ENCODE assay signal across 9 cellular contexts in the genomic region with DNA sequence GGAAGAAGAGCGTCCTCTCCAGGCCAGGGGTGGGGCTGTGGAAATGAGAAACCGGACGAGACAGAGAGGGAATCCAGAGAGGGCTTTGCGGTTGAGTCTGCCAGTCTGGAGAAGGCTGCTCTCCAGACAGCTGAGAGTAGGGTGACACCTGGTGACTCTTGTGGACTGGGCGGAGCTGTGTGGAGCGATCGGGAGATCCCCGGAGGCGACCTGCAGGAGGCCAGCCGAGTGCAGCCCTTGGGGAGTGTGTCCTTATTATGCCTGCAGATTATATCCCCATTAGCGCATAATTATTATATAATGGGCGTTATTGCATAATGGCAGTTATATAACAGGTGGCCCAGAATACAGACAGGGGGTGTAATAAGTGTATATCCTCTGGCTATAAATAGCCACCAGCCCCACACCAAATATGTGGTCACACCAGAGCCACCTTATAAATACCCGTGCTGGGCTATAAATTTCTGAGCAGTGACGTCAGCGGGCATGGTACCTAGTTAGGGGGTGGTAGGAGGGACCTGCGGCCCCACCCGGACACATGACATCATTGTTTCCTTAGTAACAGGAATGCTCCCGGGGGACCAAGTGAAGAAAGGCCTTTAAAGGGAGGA. TPM values are rescaled to one million over a fixed set of nuclear protein-coding genes. Genes with fewer than 3 reads are reported as not detected.
DNase-seq lines count a peak whose midpoint lies in the region; ATAC-seq, FAIRE-seq and TF ChIP-seq lines count a peak whose summit lies in the region.
"Had no signal": no experiment of that assay in that cellular context is flagged by ENCODE, and none has a peak within 500 bp of the region (broad histone marks: within the 10 kb centered on the region; RNA-seq: fewer than 3 reads in every experiment).

No MANE protein-coding gene starts in this region.

- H3K9me3 Mint-ChIP-seq in Calu3 (ENCODE audit: low read depth, unreplicated experiment) = no peaks in the 10 kb centered on the region
- H3K9me3 Mint-ChIP-seq in stimulated activated naive B cell treated with anti-CD40 and anti-IgM and Interleukin-4, amounts not matched to agents 10 μg/mL and 1 μg/mL and 100 μg/mL, for 72 hours = no peaks in the 10 kb centered on the region

- H3K4me3 ChIP-seq in bronchial epithelial cell (ENCODE audit: low read depth, low read length) = no peak overlapping the region

- no peaks in the 10 kb centered on the region for H3K27me3 Mint-ChIP-seq in Calu3 (ENCODE audit: unreplicated experiment)
- no peaks in the 10 kb centered on the region for H3K27me3 Mint-ChIP-seq in stimulated activated naive B cell treated with anti-CD40 and anti-IgM and Interleukin-4, amounts not matched to agents 10 μg/mL and 1 μg/mL and 100 μg/mL, for 72 hours

- H3K27ac Mint-ChIP-seq in Calu3 (ENCODE audit: unreplicated experiment) = peak overlapping the region; percentile 79
- no peak overlapping the region for H3K27ac Mint-ChIP-seq in stimulated activated naive B cell treated with anti-CD40 and anti-IgM and Interleukin-4, amounts not matched to agents 10 μg/mL and 1 μg/mL and 100 μg/mL, for 72 hours

- no peak for ATAC-seq in GM21526 (IDR thresholded peaks at IDR 0.05; ENCODE audit: low FRiP score, unreplicated experiment)
- ATAC-seq in GM18861 (IDR thresholded peaks at IDR 0.05; ENCODE audit: unreplicated experiment) = no peak
- ATAC-seq in GM19328 (IDR thresholded peaks at IDR 0.05; ENCODE audit: unreplicated experiment) = no peak
- no peak for ATAC-seq in stimulated activated naive B cell treated with anti-CD40 and anti-IgM and Interleukin-4, amounts not matched to agents 10 μg/mL and 1 μg/mL and 100 μg/mL, for 72 hours (replicated peaks)

- no peaks in the 10 kb centered on the region for H3K36me3 ChIP-seq in bronchial epithelial cell (ENCODE audit: control insufficient read depth, insufficient read depth, low read length)

- no peak for FAIRE-seq in bronchial epithelial cell (lab: Jason Lieb, UNC)

- TF ChIP-seq CTCF in Calu3 (IDR thresholded peaks at IDR 0.05; ENCODE audit: unreplicated experiment) (no peak), bronchial epithelial cell (IDR thresholded peaks at IDR 0.05; ENCODE audit: insufficient read depth, low read length, severe bottlenecking) (peak; percentile 45)

- no TSS peak for BruUV-seq in Calu3 (replicated peaks; lab: Mats Ljungman, UMichigan)

- CTCF ChIA-PET in Calu3 (lab: Charles Lee) = interaction anchor here (1.0 to 1.5 kb wide), 4 partner anchors 17 to 59 kb away, joined by 3 to 6 read pairs (median 4); no protein-coding TSS in a partner anchor

- DNase-seq in Calu3 (peak; percentile 62), NCI-H2029 treated with DMSO at 0.1 percent for 48 hours (lab: John Stamatoyannopoulos, UW) (peak; percentile 93), bronchial epithelial cell (ENCODE audit: low read depth) (peak; percentile 80), myocyte (ENCODE audit: low read depth) (peak; percentile 94)
- no peak for DNase-seq in stimulated activated naive B cell treated with anti-CD40 and anti-IgM and Interleukin-4, amounts not matched to agents 10 μg/mL and 1 μg/mL and 100 μg/mL, for 72 hours
- DNase-seq: T-helper 1 cell had no signal

- no peak overlapping the region for H3K4me3 Mint-ChIP-seq in Calu3 (ENCODE audit: low read depth, unreplicated experiment)
- no peak overlapping the region for H3K4me3 Mint-ChIP-seq in stimulated activated naive B cell treated with anti-CD40 and anti-IgM and Interleukin-4, amounts not matched to agents 10 μg/mL and 1 μg/mL and 100 μg/mL, for 72 hours

- peaks cover 51% of the 10 kb centered on the region for H3K4me1 Mint-ChIP-seq in Calu3 (ENCODE audit: low read depth, unreplicated experiment)
- peaks cover 8 to 9% of the 10 kb centered on the region in 2 donors for H3K4me1 Mint-ChIP-seq in stimulated activated naive B cell treated with anti-CD40 and anti-IgM and Interleukin-4, amounts not matched to agents 10 μg/mL and 1 μg/mL and 100 μg/mL, for 72 hours

- intact Hi-C loops in Calu3 (cut with micrococcal nuclease; ENCODE audit: unreplicated experiment) = no loop called here

- H3K27me3 ChIP-seq in bronchial epithelial cell (ENCODE audit: control insufficient read depth, insufficient read depth, low read length) = no peaks in the 10 kb centered on the region

- peaks cover 4% of the 10 kb centered on the region for H3K36me3 Mint-ChIP-seq in Calu3 (ENCODE audit: insufficient read depth, unreplicated experiment)
- no peaks in the 10 kb centered on the region for H3K36me3 Mint-ChIP-seq in stimulated activated naive B cell treated with anti-CD40 and anti-IgM and Interleukin-4, amounts not matched to agents 10 μg/mL and 1 μg/mL and 100 μg/mL, for 72 hours

RNA-seq across cellular contexts. Expression of a gene that starts 41.2 kb away (rescaled TPM):
- total RNA-seq in Calu3 (2022) (16.4 and 21.9 TPM in 2 replicates), bronchial epithelial cell (5.4 and 5.8 TPM in 2 replicates), myocyte (17.7 and 23.3 TPM in 2 replicates)
- polyA plus RNA-seq in myocyte (2012) = 86.6 TPM
